13 cellular contexts compared by ENCODE assay signal in genomic region chr2:136207665-136208064, GRCh38.
A peak's percentile ranks its signal among the peaks of the same experiment; 100 is the strongest.
DNase-seq lines count a peak whose midpoint lies in the region; ATAC-seq, FAIRE-seq and TF ChIP-seq lines count a peak whose summit lies in the region.
"Had no signal": no experiment of that assay in that cellular context is flagged by ENCODE, and none has a peak within 500 bp of the region (broad histone marks: within the 10 kb centered on the region; RNA-seq: fewer than 3 reads in every experiment).

No MANE protein-coding gene starts in this region.

- H3K36me3 ChIP-seq in DOHH2 (ENCODE audit: control insufficient read depth, low read length) (no peaks in the 10 kb centered on the region), GM12878 (ENCODE audit: control insufficient read depth in 2 of 2, insufficient read depth in 2 of 2, low read length in 1 of 2) (no peaks in the 10 kb centered on the region)
- H3K36me3 ChIP-seq: colonic mucosa, thoracic aorta had no signal

- peaks cover 0 to 10% (median 5%) of the 10 kb centered on the region in 3 donors for H3K9me3 Mint-ChIP-seq in T-cell

- in situ Hi-C loops in GM12878 (cut with MboI), result no loop called here

- H3K27ac ChIP-seq in DOHH2 (ENCODE audit: low read depth, low read length) (peak overlapping the region; percentile 84), GM12878 (ENCODE audit: control insufficient read depth, insufficient read depth) (no peak overlapping the region)
- H3K27ac ChIP-seq: colonic mucosa, hepatocyte, thoracic aorta had no signal

- no peaks in the 10 kb centered on the region for H3K9me2 ChIP-seq in DOHH2 (replicated peaks; ENCODE audit: control insufficient read depth, low read length)

- no peak for FAIRE-seq in GM12878 (lab: Jason Lieb, UNC)

- peaks cover 7% of the 10 kb centered on the region for H3K36me3 Mint-ChIP-seq in T-cell

- peak overlapping the region; percentile 87 for H3K4me2 ChIP-seq in DOHH2 (ENCODE audit: low read length)
- H3K4me2 ChIP-seq in GM12878 (ENCODE audit: control insufficient read depth, insufficient read depth), result peak overlapping the region; percentile 43; the same call in 1 of the 2 replicates
- H3K4me2 ChIP-seq: hepatocyte had no signal

- 17% methylated on average over 2 of the region's 2 CpGs for WGBS in GM12878 (ENCODE audit: insufficient coverage, insufficient replicate concordance, low lambda C conversion rate, missing lambda C conversion rate)

- no peak for TF ChIP-seq RAD21 in GM12878 (IDR thresholded peaks at IDR 0.05; ENCODE audit: insufficient read depth, low read depth, low read length)

- DNase-seq in GM12878 (ENCODE audit: low read depth, low spot score), result no peak
- no peak for DNase-seq in activated CD8-positive, alpha-beta memory T cell treated with anti-CD3 and anti-CD28 coated beads, Interleukin-2, amount 50 U/mL, for 48 hours
- no peak for DNase-seq in cortex of kidney (lab: John Stamatoyannopoulos, UW)
- no peak for DNase-seq in T-cell
- DNase-seq: CD4-positive, alpha-beta memory T cell; H7 had no signal

- no peak for TF ChIP-seq EP300 in GM12878 (IDR thresholded peaks at IDR 0.05; ENCODE audit: borderline replicate concordance in 1 of 2, control insufficient read depth in 1 of 2, low read depth in 2 of 2, low read length in 2 of 2)

- POLR2A ChIA-PET in GM12878 (lab: Charles Lee) (interaction anchor here (0.6 to 7.8 kb wide), 15 partner anchors 31 to 156 kb away, joined by 3 to 56 read pairs (median 7); no protein-coding TSS in a partner anchor), T-cell (lab: Charles Lee) (interaction anchor here in 1 of 2 donors (0.6 kb wide), 1 partner anchor 91 kb away, joined by 3 read pairs; no protein-coding TSS in a partner anchor)

- RAD21 ChIA-PET in GM12878 (lab: Charles Lee; ENCODE audit: unreplicated experiment), result interaction anchor here (0.6 to 4.5 kb wide), 31 partner anchors 10 to 289 kb away, joined by 3 to 124 read pairs (median 10); no protein-coding TSS in a partner anchor

- peaks cover 12% of the 10 kb centered on the region for H3K27me3 ChIP-seq in DOHH2 (ENCODE audit: control insufficient read depth, low read length)
- no peaks in the 10 kb centered on the region; a peak in 1 of 4 replicates for H3K27me3 ChIP-seq in GM12878 (replicated peaks in 1 of 2; ENCODE audit: control insufficient read depth in 2 of 2, insufficient read depth in 2 of 2, low read length in 1 of 2)
- H3K27me3 ChIP-seq: colonic mucosa, hepatocyte had no signal

- H4K20me1 ChIP-seq in DOHH2 (ENCODE audit: control insufficient read depth, insufficient read depth, low read depth, low read length) (no peaks in the 10 kb centered on the region), GM12878 (ENCODE audit: control insufficient read depth, insufficient read depth) (no peaks in the 10 kb centered on the region)

- peaks cover 22% of the 10 kb centered on the region for H3F3A ChIP-seq in DOHH2 (ENCODE audit: control insufficient read depth, insufficient read depth)

- H3K9ac ChIP-seq in GM12878 (ENCODE audit: control insufficient read depth, insufficient read depth, low read length), result no peak overlapping the region

- intact Hi-C loops in GM12878 (cut with micrococcal nuclease; ENCODE audit: unreplicated experiment), result loop anchor here (2.0 to 5.0 kb wide), 6 partner anchors 47 to 295 kb away; no protein-coding TSS in a partner anchor

- BruUV-seq in GM12878 (replicated peaks; lab: Mats Ljungman, UMichigan), result TSS peak; percentile 95

- H3K4me3 Mint-ChIP-seq in T-cell, result no peak overlapping the region
- H3K4me3 Mint-ChIP-seq: CD4-positive, alpha-beta memory T cell had no signal

- peaks cover 15% of the 10 kb centered on the region for H3K9me3 ChIP-seq in DOHH2 (ENCODE audit: control insufficient read depth, insufficient read depth, low read length)
- H3K9me3 ChIP-seq in GM12878 (replicated peaks; ENCODE audit: control insufficient read depth, insufficient read depth, low read length), result no peaks in the 10 kb centered on the region; the same call in 2 of the 3 replicates
- H3K9me3 ChIP-seq: colonic mucosa, thoracic aorta had no signal

- SMC1A ChIA-PET in GM12878 (lab: Charles Lee; ENCODE audit: uncharacterized antibody, unreplicated experiment), result interaction anchor here (0.5 to 10.8 kb wide), 45 partner anchors 9 to 289 kb away, joined by 3 to 202 read pairs (median 7); no protein-coding TSS in a partner anchor

- TF ChIP-seq POLR2A in GM12878 (IDR thresholded peaks at IDR 0.05; ENCODE audit: low read depth, low read length), result no peak

- H3K27me3 Mint-ChIP-seq in T-cell, result no peaks in the 10 kb centered on the region
- H3K27me3 Mint-ChIP-seq: CD4-positive, alpha-beta memory T cell had no signal

- H3K27ac Mint-ChIP-seq in T-cell, result no peak overlapping the region

- H3K79me2 ChIP-seq in DOHH2 (ENCODE audit: control insufficient read depth, low read length) (no peaks in the 10 kb centered on the region), GM12878 (ENCODE audit: control insufficient read depth, insufficient read depth, low read length) (no peaks in the 10 kb centered on the region)
- H3K79me2 ChIP-seq: hepatocyte had no signal

- no peak for TF ChIP-seq CTCF in DOHH2 (IDR thresholded peaks at IDR 0.05; ENCODE audit: low read depth, low read length, poor library complexity, severe bottlenecking)
- no peak for TF ChIP-seq CTCF in GM12878 (IDR thresholded peaks at IDR 0.05 in 2 of 3, conservative IDR thresholded peaks at IDR 0.05 in 1 of 3; ENCODE audit: control insufficient read depth in 2 of 3, extremely low read depth in 1 of 3, insufficient read depth in 1 of 3, low read depth in 3 of 3, low read length in 3 of 3)

- H3K4me3 ChIP-seq in DOHH2 (ENCODE audit: low read length) (peak overlapping the region; percentile 67), GM12878 (no peak overlapping the region)
- H3K4me3 ChIP-seq: colonic mucosa, hepatocyte, thoracic aorta had no signal

- H3K4me1 Mint-ChIP-seq in T-cell, result peaks cover 34 to 39% (median 38%) of the 10 kb centered on the region in 3 donors

- CTCF ChIA-PET in GM12878 (lab: Yijun Ruan, JAX) (interaction anchor here (0.7 to 2.3 kb wide), 13 partner anchors 9 to 210 kb away, joined by 3 to 13 read pairs (median 4); no protein-coding TSS in a partner anchor), T-cell (lab: Charles Lee) (interaction anchor here in 1 of 2 donors (1.5 kb wide), 1 partner anchor 294 kb away, joined by 4 read pairs; no protein-coding TSS in a partner anchor)

- H3K4me1 ChIP-seq in DOHH2 (ENCODE audit: control insufficient read depth, low read length) (peaks cover 82% of the 10 kb centered on the region), GM12878 (ENCODE audit: control insufficient read depth, insufficient read depth, low read length) (peaks cover 21% of the 10 kb centered on the region)
- H3K4me1 ChIP-seq: colonic mucosa had no signal

- ATAC-seq in GM19395 (IDR thresholded peaks at IDR 0.05; ENCODE audit: unreplicated experiment), result peak; percentile 6
- ATAC-seq in HG03159 (IDR thresholded peaks at IDR 0.05; ENCODE audit: unreplicated experiment), result peak; percentile 2
- ATAC-seq in GM12878, result peak; percentile 27
- ATAC-seq in GM19324 (IDR thresholded peaks at IDR 0.05; ENCODE audit: low FRiP score, unreplicated experiment), result no peak
- no peak for ATAC-seq in T-cell (replicated peaks in 1 of 4)

- no peak overlapping the region for H2AFZ ChIP-seq in GM12878 (ENCODE audit: control insufficient read depth, low read depth, low read length)
- H2AFZ ChIP-seq: hepatocyte had no signal

TF ChIP-seq in GM12878, 131 proteins besides CTCF, POLR2A, EP300 and RAD21 (continues in another document):
- TF ChIP-seq SMAD1 (IDR thresholded peaks at IDR 0.05; ENCODE audit: low read depth, partially characterized antibody) (peak; percentile 17), PKNOX1 (IDR thresholded peaks at IDR 0.05) (no peak), ZNF687 (IDR thresholded peaks at IDR 0.05) (0 out of 2 replicates have a peak, but pooled peaks have one; percentile 2), SMARCA5 (IDR thresholded peaks at IDR 0.05) (peak; percentile 23; the same call in 1 of the 2 replicates)

Comparison
In these comparisons a context has a peak if more than half of its experiments do, and no peak if none do; other contexts are left out.
1. ATAC-seq: peak in GM19395 (single experiment), HG03159 (single experiment) and GM12878 (single experiment); none in GM19324 (single experiment) and T-cell (0 of 4).